1 cellular context compared by ENCODE assay signal in genomic region chr3:171351676-171352075, GRCh38.
A peak's percentile ranks its signal among the peaks of the same experiment; 100 is the strongest.
TF ChIP-seq lines count a peak whose summit lies in the region.

No MANE protein-coding gene starts in this region.

TF ChIP-seq in HEK293, 187 proteins besides CTCF, POLR2A, EP300 and RAD21 (continued from another document):
- no peak for TF ChIP-seq ZNF26 (tag by site-specific recombination; IDR thresholded peaks at IDR 0.05)
- TF ChIP-seq ZNF677 (tag by site-specific recombination; IDR thresholded peaks at IDR 0.05), result no peak
- TF ChIP-seq ZNF626 (tag by site-specific recombination; IDR thresholded peaks at IDR 0.05), result no peak
- TF ChIP-seq ZBTB20 (tag by site-specific recombination; IDR thresholded peaks at IDR 0.05), result no peak
- TF ChIP-seq ZNF580 (tag by site-specific recombination; IDR thresholded peaks at IDR 0.05), result peak; percentile 75; the same call in 1 of the 2 replicates
- TF ChIP-seq REST (tag by site-specific recombination; IDR thresholded peaks at IDR 0.05), result no peak
- 0 out of 2 replicates have a peak, but pooled peaks have one; percentile 28 for TF ChIP-seq ZNF18 (tag by site-specific recombination; IDR thresholded peaks at IDR 0.05)
- TF ChIP-seq ZNF560 (tag by site-specific recombination; IDR thresholded peaks at IDR 0.05; ENCODE audit: borderline replicate concordance), result no peak
- no peak for TF ChIP-seq ZNF157 (tag by site-specific recombination; IDR thresholded peaks at IDR 0.05)
- TF ChIP-seq ZNF843 (tag by site-specific recombination; IDR thresholded peaks at IDR 0.05), result peak; percentile 76
- no peak for TF ChIP-seq ZNF530 (tag by site-specific recombination; IDR thresholded peaks at IDR 0.05; ENCODE audit: low read depth)
- TF ChIP-seq ZNF629 (tag by site-specific recombination; IDR thresholded peaks at IDR 0.05), result peak; percentile 88
- no peak for TF ChIP-seq ZNF266 (tag by site-specific recombination; IDR thresholded peaks at IDR 0.05; ENCODE audit: low read depth)
- no peak for TF ChIP-seq SETDB1 (IDR thresholded peaks at IDR 0.05; ENCODE audit: insufficient read length, low read length)
- peak; percentile 61 for TF ChIP-seq ZBTB8A (tag by site-specific recombination; IDR thresholded peaks at IDR 0.05)
- no peak for TF ChIP-seq ZSCAN4 (tag by site-specific recombination; IDR thresholded peaks at IDR 0.05)
